Comparison of ENCODE assay signal across 21 cellular contexts in the genomic region with DNA sequence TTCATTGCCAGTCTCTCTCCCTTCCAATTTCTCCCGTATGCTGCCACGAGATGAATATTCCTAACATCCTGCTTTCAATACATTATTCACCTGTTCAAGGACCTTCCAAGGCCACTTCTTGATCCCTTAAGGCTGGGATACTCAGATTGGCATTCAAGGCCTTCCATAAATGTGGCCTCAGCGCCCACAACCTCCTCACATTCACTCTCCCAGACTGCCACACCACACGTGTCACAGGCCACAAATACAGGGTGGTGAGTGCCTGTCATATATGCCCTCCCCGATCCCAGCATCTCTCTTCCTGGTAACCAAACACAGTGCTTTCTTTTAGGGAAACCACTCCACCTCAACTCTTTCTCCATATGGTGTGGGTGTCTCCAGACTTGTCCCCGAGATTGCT. TPM values are rescaled to one million over a fixed set of nuclear protein-coding genes. Genes with fewer than 3 reads are reported as not detected.
DNase-seq lines count a peak whose midpoint lies in the region; ATAC-seq, FAIRE-seq and TF ChIP-seq lines count a peak whose summit lies in the region.
"Had no signal": no experiment of that assay in that cellular context is flagged by ENCODE, and none has a peak within 500 bp of the region (broad histone marks: within the 10 kb centered on the region; RNA-seq: fewer than 3 reads in every experiment).

No MANE protein-coding gene starts in this region.

- TF ChIP-seq POLR2A in GM12892 (IDR thresholded peaks at IDR 0.05; ENCODE audit: low read depth, low read length): no peak

- peak overlapping the region; percentile 33; the same call in 1 of the 2 replicates for H3K4me3 ChIP-seq in Jurkat, Clone E6-1 (ENCODE audit: low read length)
- H3K4me3 ChIP-seq in CD8-positive, alpha-beta memory T cell (ENCODE audit: low read length): no peak overlapping the region
- H3K4me3 ChIP-seq: K562, SK-N-MC had no signal

- peak overlapping the region; percentile 3 for H3K27ac Mint-ChIP-seq in progenitor cell of endocrine pancreas
- H3K27ac Mint-ChIP-seq in CD8-positive, alpha-beta memory T cell: peak overlapping the region in 1 of 8 donors; percentile 7
- H3K27ac Mint-ChIP-seq in T-helper 2 cell treated with Interferon-gamma antibody and Interleukin-4, amounts not matched to agents 5 μg/mL and 100 μg/mL, for 36 hours: no peak overlapping the region
- H3K27ac Mint-ChIP-seq: CD14-positive monocyte had no signal

- H3K27me3 ChIP-seq in CD8-positive, alpha-beta memory T cell (ENCODE audit: insufficient read depth, low read length, poor library complexity, severe bottlenecking): no peaks in the 10 kb centered on the region

- TF ChIP-seq CTCF in GM13976 (IDR thresholded peaks at IDR 0.05; ENCODE audit: borderline replicate concordance, control extremely low read depth, extremely low read depth, insufficient read depth, missing control alignments): no peak
- TF ChIP-seq CTCF in progenitor cell of endocrine pancreas (IDR thresholded peaks at IDR 0.05; ENCODE audit: unreplicated experiment): no peak

- no peaks in the 10 kb centered on the region for H3K9me3 ChIP-seq in CD8-positive, alpha-beta memory T cell (ENCODE audit: low read length)

- no peak for ATAC-seq in GM21576 (IDR thresholded peaks at IDR 0.05; ENCODE audit: unreplicated experiment)
- ATAC-seq: K562 had no signal

- H3K9me3 Mint-ChIP-seq in progenitor cell of endocrine pancreas (ENCODE audit: low read depth): no peaks in the 10 kb centered on the region
- H3K9me3 Mint-ChIP-seq in CD8-positive, alpha-beta memory T cell: no peaks in the 10 kb centered on the region
- H3K9me3 Mint-ChIP-seq in T-helper 2 cell treated with Interferon-gamma antibody and Interleukin-4, amounts not matched to agents 5 μg/mL and 100 μg/mL, for 36 hours: no peaks in the 10 kb centered on the region

- H3K4me1 Mint-ChIP-seq in progenitor cell of endocrine pancreas (ENCODE audit: low read depth): peaks cover 3% of the 10 kb centered on the region
- peaks cover 0 to 1% (median 0%) of the 10 kb centered on the region in 3 donors for H3K4me1 Mint-ChIP-seq in CD8-positive, alpha-beta memory T cell
- H3K4me1 Mint-ChIP-seq in T-helper 2 cell treated with Interferon-gamma antibody and Interleukin-4, amounts not matched to agents 5 μg/mL and 100 μg/mL, for 36 hours (ENCODE audit: low read depth): peaks cover 4% of the 10 kb centered on the region
- H3K4me1 Mint-ChIP-seq: CD14-positive monocyte had no signal

- H3K27me3 Mint-ChIP-seq in progenitor cell of endocrine pancreas: peaks cover 4% of the 10 kb centered on the region
- H3K27me3 Mint-ChIP-seq in CD8-positive, alpha-beta memory T cell: peaks cover 0 to 3% of the 10 kb centered on the region in 2 donors
- H3K27me3 Mint-ChIP-seq in T-helper 2 cell treated with Interferon-gamma antibody and Interleukin-4, amounts not matched to agents 5 μg/mL and 100 μg/mL, for 36 hours (ENCODE audit: low read depth): no peaks in the 10 kb centered on the region

- no peak overlapping the region for H3K27ac ChIP-seq in CD8-positive, alpha-beta memory T cell (ENCODE audit: low read depth, low read length)
- H3K27ac ChIP-seq: SK-N-MC had no signal

- POLR2A ChIA-PET in CD8-positive, alpha-beta memory T cell (lab: Charles Lee): no interaction called here

- H3K36me3 Mint-ChIP-seq in progenitor cell of endocrine pancreas (ENCODE audit: insufficient read depth): peaks cover 8% of the 10 kb centered on the region
- H3K36me3 Mint-ChIP-seq in CD8-positive, alpha-beta memory T cell: peaks cover 18 to 27% (median 20%) of the 10 kb centered on the region in 3 donors
- peaks cover 9% of the 10 kb centered on the region for H3K36me3 Mint-ChIP-seq in T-helper 2 cell treated with Interferon-gamma antibody and Interleukin-4, amounts not matched to agents 5 μg/mL and 100 μg/mL, for 36 hours (ENCODE audit: low read depth)

- no peak for FAIRE-seq in GM12892 (lab: Jason Lieb, UNC)
- FAIRE-seq: G401.6, K562 had no signal

- H3K36me3 ChIP-seq in CD8-positive, alpha-beta memory T cell (ENCODE audit: insufficient read depth, low read length): no peaks in the 10 kb centered on the region

- in situ Hi-C loops in GM13976 (cut with MboI; ENCODE audit: low sequenced_read_pairs, unreplicated experiment): no loop called here

- peak; percentile 26 for DNase-seq in GM13976 (ENCODE audit: low spot score)
- no peak for DNase-seq in Jurkat, Clone E6-1 (ENCODE audit: low read depth, low spot score)
- peak; percentile 91 for DNase-seq in myocyte (ENCODE audit: low read depth)
- DNase-seq in progenitor cell of endocrine pancreas (ENCODE audit: low spot score, unreplicated experiment): no peak
- DNase-seq in CD8-positive, alpha-beta memory T cell: no peak
- DNase-seq in T-helper 2 cell treated with Interferon-gamma antibody and Interleukin-4, amounts not matched to agents 5 μg/mL and 100 μg/mL, for 36 hours (ENCODE audit: low spot score): no peak
- DNase-seq in GM12892 (ENCODE audit: insufficient read length): no peak
- DNase-seq: ACHN, COR-L47, DMS 273 treated with DMSO at 0.1 percent for 48 hours, NCI-H1105, NCI-H1694 treated with DMSO at 0.1 percent for 48 hours, NCI-H510A treated with DMSO at 0.1 percent for 48 hours, NCI-H774, OCI-M1, SHP77 had no signal

- CTCF ChIA-PET in CD8-positive, alpha-beta memory T cell (lab: Charles Lee): no interaction called here

- no peak overlapping the region for H3K4me3 Mint-ChIP-seq in progenitor cell of endocrine pancreas (ENCODE audit: low read depth)
- H3K4me3 Mint-ChIP-seq in CD8-positive, alpha-beta memory T cell: no peak overlapping the region
- H3K4me3 Mint-ChIP-seq in T-helper 2 cell treated with Interferon-gamma antibody and Interleukin-4, amounts not matched to agents 5 μg/mL and 100 μg/mL, for 36 hours: no peak overlapping the region

- no peaks in the 10 kb centered on the region for H3K4me1 ChIP-seq in CD8-positive, alpha-beta memory T cell (ENCODE audit: insufficient read depth, low read length)

RNA-seq across cellular contexts. Expression of a gene that starts 55.5 kb away (rescaled TPM):
- 37.3 TPM for polyA plus RNA-seq in Jurkat, Clone E6-1 (2012; ENCODE audit: insufficient read depth, insufficient read length)
- total RNA-seq in myocyte (20.0 and 21.8 TPM in 2 replicates), progenitor cell of endocrine pancreas (45.8 and 51.9 TPM in 2 replicates)
- polyA plus RNA-seq in myocyte (2012): 10.2 TPM
- 10 to 100 TPM; 40.5 to 41.6 TPM for total RNA-seq in CD8-positive, alpha-beta memory T cell
- polyA plus RNA-seq in CD8-positive, alpha-beta memory T cell: 16.7 TPM
- polyA plus RNA-seq in GM12892 (2012; ENCODE audit: missing spikeins): 17.6 TPM

RNA-seq across cellular contexts. Expression of a gene that starts 55.8 kb away (rescaled TPM):
- 24.9 TPM for polyA plus RNA-seq in Jurkat, Clone E6-1 (2012; ENCODE audit: insufficient read depth, insufficient read length)
- total RNA-seq in myocyte (24.2 and 24.3 TPM in 2 replicates), progenitor cell of endocrine pancreas (31.7 and 37.4 TPM in 2 replicates)
- polyA plus RNA-seq in myocyte (2012): 15.0 TPM
- total RNA-seq in CD8-positive, alpha-beta memory T cell: 10 to 100 TPM; 39.1 TPM
- polyA plus RNA-seq in CD8-positive, alpha-beta memory T cell: 5.2 TPM
- 19.6 TPM for polyA plus RNA-seq in GM12892 (2012; ENCODE audit: missing spikeins)

Comparison
In these comparisons a context has a peak if more than half of its experiments do, and no peak if none do; other contexts are left out.
1. DNase-seq: peak in GM13976 (single experiment) and myocyte (single experiment); none in Jurkat, Clone E6-1 (single experiment), progenitor cell of endocrine pancreas (single experiment), CD8-positive, alpha-beta memory T cell (0 of 5), T-helper 2 cell treated with Interferon-gamma antibody and Interleukin-4, amounts not matched to agents 5 μg/mL and 100 μg/mL, for 36 hours (single experiment) and GM12892 (single experiment).